Comparison of ENCODE assay signal across 1 cellular context in the genomic region with DNA sequence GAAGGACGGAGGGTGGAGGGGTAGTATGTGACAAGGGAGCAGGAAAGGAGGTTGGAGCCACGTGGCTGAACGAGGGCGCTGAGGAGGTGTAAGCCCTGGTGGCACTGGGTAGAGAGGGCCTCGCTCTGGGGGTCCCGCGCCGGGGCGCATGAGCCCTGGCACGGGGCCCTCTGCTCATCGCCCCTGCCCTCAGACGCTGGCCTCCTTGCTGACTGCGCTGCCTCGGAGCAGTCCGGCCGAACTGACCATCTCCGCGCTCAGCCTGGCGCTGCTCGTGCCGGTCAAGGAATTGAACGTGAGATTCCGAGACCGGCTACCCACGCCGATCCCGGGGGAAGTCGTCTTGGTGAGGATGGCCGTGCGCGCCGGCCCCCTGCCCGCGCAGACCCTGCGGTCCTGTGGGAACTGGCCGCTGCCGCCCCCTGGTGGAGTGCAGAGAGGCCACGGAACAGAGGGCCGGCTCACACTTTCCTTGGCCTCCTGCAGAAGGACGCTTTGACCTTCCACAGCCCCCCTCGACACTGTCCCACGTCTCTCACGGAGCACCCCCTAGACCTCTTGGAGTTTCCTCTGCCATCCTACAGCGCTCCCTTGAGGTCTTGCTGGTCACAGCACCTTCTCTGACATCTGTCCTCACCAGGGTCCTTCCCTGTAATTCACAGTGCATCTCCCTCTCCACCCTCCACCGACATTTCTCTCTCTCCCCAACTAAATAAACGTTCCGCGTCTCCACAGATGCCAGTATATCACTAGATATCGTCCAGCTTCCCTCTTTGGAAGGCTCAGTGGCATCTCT.
TF ChIP-seq lines count a peak whose summit lies in the region.

No MANE protein-coding gene starts in this region.

TF ChIP-seq in K562, 482 proteins besides CTCF, POLR2A, EP300 and RAD21 (continued from another document and continues in another):
- TF ChIP-seq, protein P1, sequence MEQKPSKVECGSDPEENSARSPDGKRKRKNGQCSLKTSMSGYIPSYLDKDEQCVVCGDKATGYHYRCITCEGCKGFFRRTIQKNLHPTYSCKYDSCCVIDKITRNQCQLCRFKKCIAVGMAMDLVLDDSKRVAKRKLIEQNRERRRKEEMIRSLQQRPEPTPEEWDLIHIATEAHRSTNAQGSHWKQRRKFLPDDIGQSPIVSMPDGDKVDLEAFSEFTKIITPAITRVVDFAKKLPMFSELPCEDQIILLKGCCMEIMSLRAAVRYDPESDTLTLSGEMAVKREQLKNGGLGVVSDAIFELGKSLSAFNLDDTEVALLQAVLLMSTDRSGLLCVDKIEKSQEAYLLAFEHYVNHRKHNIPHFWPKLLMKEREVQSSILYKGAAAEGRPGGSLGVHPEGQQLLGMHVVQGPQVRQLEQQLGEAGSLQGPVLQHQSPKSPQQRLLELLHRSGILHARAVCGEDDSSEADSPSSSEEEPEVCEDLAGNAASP (IDR thresholded peaks at IDR 0.05): no peak
- TF ChIP-seq ZNF316 (IDR thresholded peaks at IDR 0.05) (no peak), CSDE1 (IDR thresholded peaks at IDR 0.05) (no peak), ZZZ3 (IDR thresholded peaks at IDR 0.05) (no peak), SMARCB1 (IDR thresholded peaks at IDR 0.05; ENCODE audit: insufficient read length, low read depth) (peak; percentile 85), THRAP3 (IDR thresholded peaks at IDR 0.05; ENCODE audit: borderline replicate concordance) (no peak), ZNF830 (CRISPR knock-in tag; IDR thresholded peaks at IDR 0.05) (peak; percentile 38; the same call in 1 of the 2 replicates), SREBF1 (IDR thresholded peaks at IDR 0.05; ENCODE audit: borderline replicate concordance, low read depth, low read length) (no peak), TAF1 (IDR thresholded peaks at IDR 0.05; ENCODE audit: control insufficient read depth, extremely low read depth, insufficient read depth, low read length, severe bottlenecking) (peak; percentile 8), HEY1 (CRISPR knock-in tag; IDR thresholded peaks at IDR 0.05; ENCODE audit: borderline replicate concordance) (no peak), SMC3 (conservative IDR thresholded peaks at IDR 0.05; ENCODE audit: insufficient read depth, low read depth, low read length) (peak; percentile 84), RFX5 (IDR thresholded peaks at IDR 0.05; ENCODE audit: low read depth, low read length) (no peak), KAT7 (CRISPR knock-in tag; IDR thresholded peaks at IDR 0.05; ENCODE audit: borderline replicate concordance) (0 out of 2 replicates have a peak, but pooled peaks have one; percentile 77), RBM25 (IDR thresholded peaks at IDR 0.05; ENCODE audit: low read depth, low read length, severe bottlenecking) (no peak), NBN (IDR thresholded peaks at IDR 0.05; ENCODE audit: low read depth) (no peak), NFATC3 (IDR thresholded peaks at IDR 0.05) (no peak), FIP1L1 (IDR thresholded peaks at IDR 0.05; ENCODE audit: low read depth, low read length, poor library complexity, severe bottlenecking) (peak; percentile 55), POU5F1 (IDR thresholded peaks at IDR 0.05; ENCODE audit: borderline replicate concordance, low read depth, low read length, partially characterized antibody) (no peak), SUPT5H (IDR thresholded peaks at IDR 0.05) (no peak), SIN3B (IDR thresholded peaks at IDR 0.05; ENCODE audit: low read depth) (peak; percentile 45; the same call in 1 of the 2 replicates), ZNF174 (CRISPR knock-in tag; IDR thresholded peaks at IDR 0.05) (no peak), ZFP30 (CRISPR knock-in tag; IDR thresholded peaks at IDR 0.05; ENCODE audit: borderline replicate concordance) (no peak), NCOA2 (IDR thresholded peaks at IDR 0.05; ENCODE audit: partially characterized antibody in 2 of 2) (no peak), ZNF785 (CRISPR knock-in tag; IDR thresholded peaks at IDR 0.05) (no peak), CREBBP (IDR thresholded peaks at IDR 0.05; ENCODE audit: low read depth, low read length) (no peak), NFYB (IDR thresholded peaks at IDR 0.05; ENCODE audit: extremely low read depth, insufficient read length) (no peak), CCNT2 (IDR thresholded peaks at IDR 0.05; ENCODE audit: borderline replicate concordance, extremely low read depth, insufficient read length, low read depth, low read length) (peak; percentile 44), CC2D1A (IDR thresholded peaks at IDR 0.05) (peak; percentile 70; the same call in 1 of the 2 replicates), CXXC5 (CRISPR knock-in tag; IDR thresholded peaks at IDR 0.05) (peak; percentile 70; the same call in 1 of the 2 replicates)
- TF ChIP-seq, protein P2, sequence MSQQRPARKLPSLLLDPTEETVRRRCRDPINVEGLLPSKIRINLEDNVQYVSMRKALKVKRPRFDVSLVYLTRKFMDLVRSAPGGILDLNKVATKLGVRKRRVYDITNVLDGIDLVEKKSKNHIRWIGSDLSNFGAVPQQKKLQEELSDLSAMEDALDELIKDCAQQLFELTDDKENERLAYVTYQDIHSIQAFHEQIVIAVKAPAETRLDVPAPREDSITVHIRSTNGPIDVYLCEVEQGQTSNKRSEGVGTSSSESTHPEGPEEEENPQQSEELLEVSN (IDR thresholded peaks at IDR 0.05; ENCODE audit: borderline replicate concordance in 1 of 2, extremely low read depth in 1 of 2, insufficient read depth in 1 of 2, insufficient read length in 1 of 2, low read depth in 1 of 2, low read length in 1 of 2, poor library complexity in 1 of 2, severe bottlenecking in 1 of 2): peak; percentile 41 to 55
- TF ChIP-seq, protein P3, sequence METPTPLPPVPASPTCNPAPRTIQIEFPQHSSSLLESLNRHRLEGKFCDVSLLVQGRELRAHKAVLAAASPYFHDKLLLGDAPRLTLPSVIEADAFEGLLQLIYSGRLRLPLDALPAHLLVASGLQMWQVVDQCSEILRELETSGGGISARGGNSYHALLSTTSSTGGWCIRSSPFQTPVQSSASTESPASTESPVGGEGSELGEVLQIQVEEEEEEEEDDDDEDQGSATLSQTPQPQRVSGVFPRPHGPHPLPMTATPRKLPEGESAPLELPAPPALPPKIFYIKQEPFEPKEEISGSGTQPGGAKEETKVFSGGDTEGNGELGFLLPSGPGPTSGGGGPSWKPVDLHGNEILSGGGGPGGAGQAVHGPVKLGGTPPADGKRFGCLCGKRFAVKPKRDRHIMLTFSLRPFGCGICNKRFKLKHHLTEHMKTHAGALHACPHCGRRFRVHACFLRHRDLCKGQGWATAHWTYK (CRISPR knock-in tag; IDR thresholded peaks at IDR 0.05): 0 out of 2 replicates have a peak, but pooled peaks have one; percentile 37
- TF ChIP-seq, protein P4, sequence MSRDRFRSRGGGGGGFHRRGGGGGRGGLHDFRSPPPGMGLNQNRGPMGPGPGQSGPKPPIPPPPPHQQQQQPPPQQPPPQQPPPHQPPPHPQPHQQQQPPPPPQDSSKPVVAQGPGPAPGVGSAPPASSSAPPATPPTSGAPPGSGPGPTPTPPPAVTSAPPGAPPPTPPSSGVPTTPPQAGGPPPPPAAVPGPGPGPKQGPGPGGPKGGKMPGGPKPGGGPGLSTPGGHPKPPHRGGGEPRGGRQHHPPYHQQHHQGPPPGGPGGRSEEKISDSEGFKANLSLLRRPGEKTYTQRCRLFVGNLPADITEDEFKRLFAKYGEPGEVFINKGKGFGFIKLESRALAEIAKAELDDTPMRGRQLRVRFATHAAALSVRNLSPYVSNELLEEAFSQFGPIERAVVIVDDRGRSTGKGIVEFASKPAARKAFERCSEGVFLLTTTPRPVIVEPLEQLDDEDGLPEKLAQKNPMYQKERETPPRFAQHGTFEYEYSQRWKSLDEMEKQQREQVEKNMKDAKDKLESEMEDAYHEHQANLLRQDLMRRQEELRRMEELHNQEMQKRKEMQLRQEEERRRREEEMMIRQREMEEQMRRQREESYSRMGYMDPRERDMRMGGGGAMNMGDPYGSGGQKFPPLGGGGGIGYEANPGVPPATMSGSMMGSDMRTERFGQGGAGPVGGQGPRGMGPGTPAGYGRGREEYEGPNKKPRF (IDR thresholded peaks at IDR 0.05; ENCODE audit: low read depth, low read length): no peak
- TF ChIP-seq, protein P5, sequence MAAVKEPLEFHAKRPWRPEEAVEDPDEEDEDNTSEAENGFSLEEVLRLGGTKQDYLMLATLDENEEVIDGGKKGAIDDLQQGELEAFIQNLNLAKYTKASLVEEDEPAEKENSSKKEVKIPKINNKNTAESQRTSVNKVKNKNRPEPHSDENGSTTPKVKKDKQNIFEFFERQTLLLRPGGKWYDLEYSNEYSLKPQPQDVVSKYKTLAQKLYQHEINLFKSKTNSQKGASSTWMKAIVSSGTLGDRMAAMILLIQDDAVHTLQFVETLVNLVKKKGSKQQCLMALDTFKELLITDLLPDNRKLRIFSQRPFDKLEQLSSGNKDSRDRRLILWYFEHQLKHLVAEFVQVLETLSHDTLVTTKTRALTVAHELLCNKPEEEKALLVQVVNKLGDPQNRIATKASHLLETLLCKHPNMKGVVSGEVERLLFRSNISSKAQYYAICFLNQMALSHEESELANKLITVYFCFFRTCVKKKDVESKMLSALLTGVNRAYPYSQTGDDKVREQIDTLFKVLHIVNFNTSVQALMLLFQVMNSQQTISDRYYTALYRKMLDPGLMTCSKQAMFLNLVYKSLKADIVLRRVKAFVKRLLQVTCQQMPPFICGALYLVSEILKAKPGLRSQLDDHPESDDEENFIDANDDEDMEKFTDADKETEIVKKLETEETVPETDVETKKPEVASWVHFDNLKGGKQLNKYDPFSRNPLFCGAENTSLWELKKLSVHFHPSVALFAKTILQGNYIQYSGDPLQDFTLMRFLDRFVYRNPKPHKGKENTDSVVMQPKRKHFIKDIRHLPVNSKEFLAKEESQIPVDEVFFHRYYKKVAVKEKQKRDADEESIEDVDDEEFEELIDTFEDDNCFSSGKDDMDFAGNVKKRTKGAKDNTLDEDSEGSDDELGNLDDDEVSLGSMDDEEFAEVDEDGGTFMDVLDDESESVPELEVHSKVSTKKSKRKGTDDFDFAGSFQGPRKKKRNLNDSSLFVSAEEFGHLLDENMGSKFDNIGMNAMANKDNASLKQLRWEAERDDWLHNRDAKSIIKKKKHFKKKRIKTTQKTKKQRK (IDR thresholded peaks at IDR 0.05; ENCODE audit: borderline replicate concordance, low read depth, low read length): no peak
- TF ChIP-seq, protein P6, sequence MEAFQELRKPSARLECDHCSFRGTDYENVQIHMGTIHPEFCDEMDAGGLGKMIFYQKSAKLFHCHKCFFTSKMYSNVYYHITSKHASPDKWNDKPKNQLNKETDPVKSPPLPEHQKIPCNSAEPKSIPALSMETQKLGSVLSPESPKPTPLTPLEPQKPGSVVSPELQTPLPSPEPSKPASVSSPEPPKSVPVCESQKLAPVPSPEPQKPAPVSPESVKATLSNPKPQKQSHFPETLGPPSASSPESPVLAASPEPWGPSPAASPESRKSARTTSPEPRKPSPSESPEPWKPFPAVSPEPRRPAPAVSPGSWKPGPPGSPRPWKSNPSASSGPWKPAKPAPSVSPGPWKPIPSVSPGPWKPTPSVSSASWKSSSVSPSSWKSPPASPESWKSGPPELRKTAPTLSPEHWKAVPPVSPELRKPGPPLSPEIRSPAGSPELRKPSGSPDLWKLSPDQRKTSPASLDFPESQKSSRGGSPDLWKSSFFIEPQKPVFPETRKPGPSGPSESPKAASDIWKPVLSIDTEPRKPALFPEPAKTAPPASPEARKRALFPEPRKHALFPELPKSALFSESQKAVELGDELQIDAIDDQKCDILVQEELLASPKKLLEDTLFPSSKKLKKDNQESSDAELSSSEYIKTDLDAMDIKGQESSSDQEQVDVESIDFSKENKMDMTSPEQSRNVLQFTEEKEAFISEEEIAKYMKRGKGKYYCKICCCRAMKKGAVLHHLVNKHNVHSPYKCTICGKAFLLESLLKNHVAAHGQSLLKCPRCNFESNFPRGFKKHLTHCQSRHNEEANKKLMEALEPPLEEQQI (IDR thresholded peaks at IDR 0.05): no peak
- TF ChIP-seq, protein P7, sequence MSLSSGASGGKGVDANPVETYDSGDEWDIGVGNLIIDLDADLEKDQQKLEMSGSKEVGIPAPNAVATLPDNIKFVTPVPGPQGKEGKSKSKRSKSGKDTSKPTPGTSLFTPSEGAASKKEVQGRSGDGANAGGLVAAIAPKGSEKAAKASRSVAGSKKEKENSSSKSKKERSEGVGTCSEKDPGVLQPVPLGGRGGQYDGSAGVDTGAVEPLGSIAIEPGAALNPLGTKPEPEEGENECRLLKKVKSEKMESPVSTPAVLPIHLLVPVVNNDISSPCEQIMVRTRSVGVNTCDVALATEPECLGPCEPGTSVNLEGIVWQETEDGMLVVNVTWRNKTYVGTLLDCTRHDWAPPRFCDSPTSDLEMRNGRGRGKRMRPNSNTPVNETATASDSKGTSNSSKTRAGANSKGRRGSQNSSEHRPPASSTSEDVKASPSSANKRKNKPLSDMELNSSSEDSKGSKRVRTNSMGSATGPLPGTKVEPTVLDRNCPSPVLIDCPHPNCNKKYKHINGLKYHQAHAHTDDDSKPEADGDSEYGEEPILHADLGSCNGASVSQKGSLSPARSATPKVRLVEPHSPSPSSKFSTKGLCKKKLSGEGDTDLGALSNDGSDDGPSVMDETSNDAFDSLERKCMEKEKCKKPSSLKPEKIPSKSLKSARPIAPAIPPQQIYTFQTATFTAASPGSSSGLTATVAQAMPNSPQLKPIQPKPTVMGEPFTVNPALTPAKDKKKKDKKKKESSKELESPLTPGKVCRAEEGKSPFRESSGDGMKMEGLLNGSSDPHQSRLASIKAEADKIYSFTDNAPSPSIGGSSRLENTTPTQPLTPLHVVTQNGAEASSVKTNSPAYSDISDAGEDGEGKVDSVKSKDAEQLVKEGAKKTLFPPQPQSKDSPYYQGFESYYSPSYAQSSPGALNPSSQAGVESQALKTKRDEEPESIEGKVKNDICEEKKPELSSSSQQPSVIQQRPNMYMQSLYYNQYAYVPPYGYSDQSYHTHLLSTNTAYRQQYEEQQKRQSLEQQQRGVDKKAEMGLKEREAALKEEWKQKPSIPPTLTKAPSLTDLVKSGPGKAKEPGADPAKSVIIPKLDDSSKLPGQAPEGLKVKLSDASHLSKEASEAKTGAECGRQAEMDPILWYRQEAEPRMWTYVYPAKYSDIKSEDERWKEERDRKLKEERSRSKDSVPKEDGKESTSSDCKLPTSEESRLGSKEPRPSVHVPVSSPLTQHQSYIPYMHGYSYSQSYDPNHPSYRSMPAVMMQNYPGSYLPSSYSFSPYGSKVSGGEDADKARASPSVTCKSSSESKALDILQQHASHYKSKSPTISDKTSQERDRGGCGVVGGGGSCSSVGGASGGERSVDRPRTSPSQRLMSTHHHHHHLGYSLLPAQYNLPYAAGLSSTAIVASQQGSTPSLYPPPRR (CRISPR knock-in tag; IDR thresholded peaks at IDR 0.05; ENCODE audit: borderline replicate concordance): no peak
- TF ChIP-seq, protein P8, sequence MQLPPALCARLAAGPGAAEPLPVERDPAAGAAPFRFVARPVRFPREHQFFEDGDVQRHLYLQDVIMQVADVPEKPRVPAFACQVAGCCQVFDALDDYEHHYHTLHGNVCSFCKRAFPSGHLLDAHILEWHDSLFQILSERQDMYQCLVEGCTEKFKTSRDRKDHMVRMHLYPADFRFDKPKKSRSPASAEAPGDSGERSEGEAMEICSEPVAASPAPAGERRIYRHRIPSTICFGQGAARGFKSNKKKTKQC (CRISPR knock-in tag; IDR thresholded peaks at IDR 0.05): no peak
- TF ChIP-seq, protein P9, sequence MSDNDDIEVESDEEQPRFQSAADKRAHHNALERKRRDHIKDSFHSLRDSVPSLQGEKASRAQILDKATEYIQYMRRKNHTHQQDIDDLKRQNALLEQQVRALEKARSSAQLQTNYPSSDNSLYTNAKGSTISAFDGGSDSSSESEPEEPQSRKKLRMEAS (CRISPR knock-in tag; IDR thresholded peaks at IDR 0.05): no peak
- TF ChIP-seq, protein P10, sequence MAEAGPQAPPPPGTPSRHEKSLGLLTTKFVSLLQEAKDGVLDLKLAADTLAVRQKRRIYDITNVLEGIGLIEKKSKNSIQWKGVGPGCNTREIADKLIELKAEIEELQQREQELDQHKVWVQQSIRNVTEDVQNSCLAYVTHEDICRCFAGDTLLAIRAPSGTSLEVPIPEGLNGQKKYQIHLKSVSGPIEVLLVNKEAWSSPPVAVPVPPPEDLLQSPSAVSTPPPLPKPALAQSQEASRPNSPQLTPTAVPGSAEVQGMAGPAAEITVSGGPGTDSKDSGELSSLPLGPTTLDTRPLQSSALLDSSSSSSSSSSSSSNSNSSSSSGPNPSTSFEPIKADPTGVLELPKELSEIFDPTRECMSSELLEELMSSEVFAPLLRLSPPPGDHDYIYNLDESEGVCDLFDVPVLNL (CRISPR knock-in tag; IDR thresholded peaks at IDR 0.05; ENCODE audit: low read depth): no peak
